ENCODE assay signal across 30 cellular contexts in the genomic region with DNA sequence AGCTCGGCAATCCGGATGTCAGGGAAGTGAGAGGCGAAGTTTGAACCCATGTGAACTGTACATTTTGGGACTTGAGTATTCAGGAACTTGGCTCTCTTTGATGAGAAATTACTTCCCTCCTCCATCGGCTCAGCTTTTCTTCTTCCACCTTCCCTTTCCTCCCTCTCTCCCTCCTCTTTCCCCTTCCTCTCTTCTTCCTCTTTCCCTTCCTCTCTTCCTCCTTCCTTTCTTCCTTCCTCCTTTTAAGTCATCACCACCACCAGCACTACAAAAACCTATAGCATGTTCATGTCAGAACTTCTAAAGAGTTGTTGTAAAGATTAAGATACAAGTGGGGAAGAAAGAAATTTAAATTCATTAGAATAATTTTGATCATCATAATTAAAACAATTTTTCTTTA.
"Had no signal": no experiment of that assay in that cellular context is flagged by ENCODE, and none has a peak within 500 bp of the region (broad histone marks: within the 10 kb centered on the region; RNA-seq: fewer than 3 reads in every experiment).

No MANE protein-coding gene starts in this region.

- ATAC-seq: natural killer cell; psoas muscle; right cardiac atrium; sciatic nerve; stimulated activated naive B cell treated with anti-CD40 and anti-IgM and Interleukin-4, amounts not matched to agents 10 μg/mL and 1 μg/mL and 100 μg/mL, for 72 hours had no signal

- H3K27ac ChIP-seq: neural progenitor cell, ovary, parathyroid adenoma, psoas muscle, spleen, stomach, thoracic aorta, thyroid gland, tibial nerve, upper lobe of left lung had no signal

- H2AFZ ChIP-seq: neural progenitor cell, parathyroid adenoma had no signal

- H3K27me3 ChIP-seq: neural progenitor cell, ovary, spleen, stomach, thyroid gland, tibial nerve, upper lobe of left lung, vagina had no signal

- H3K9me3 ChIP-seq: ovary, psoas muscle, spleen, stomach, thoracic aorta, thyroid gland, tibial nerve, upper lobe of left lung, vagina had no signal

- H3K4me3 ChIP-seq: neural progenitor cell, ovary, psoas muscle, skin epidermis, smooth muscle cell, spleen, stomach, thoracic aorta, thyroid gland, tibial nerve, upper lobe of left lung, vagina had no signal

- H3K4me1 ChIP-seq: parathyroid adenoma, psoas muscle, spleen had no signal

- H3K9ac ChIP-seq: neural progenitor cell, parathyroid adenoma had no signal

- H3K36me3 Mint-ChIP-seq: natural killer cell; neural progenitor cell; stimulated activated naive B cell treated with anti-CD40 and anti-IgM and Interleukin-4, amounts not matched to agents 10 μg/mL and 1 μg/mL and 100 μg/mL, for 72 hours had no signal

- H3K4me2 ChIP-seq: neural progenitor cell, smooth muscle cell had no signal

- H3K36me3 ChIP-seq: neural progenitor cell, ovary, spleen, stomach, thoracic aorta, thyroid gland, upper lobe of left lung, vagina had no signal

- FAIRE-seq: urothelium cell line had no signal

- H3K27ac Mint-ChIP-seq: natural killer cell; nephron; neural progenitor cell; progenitor cell of endocrine pancreas; stimulated activated naive B cell treated with anti-CD40 and anti-IgM and Interleukin-4, amounts not matched to agents 10 μg/mL and 1 μg/mL and 100 μg/mL, for 72 hours; stimulated activated naive CD8-positive, alpha-beta T cell treated with anti-CD3 and anti-CD28 coated beads, Interleukin-15, Interleukin-2, amounts not matched to agents 100 ng/mL and 50 ng/mL, for 24 hours had no signal

- DNase-seq: natural killer cell; occipital lobe; ovary; posterior cingulate gyrus; psoas muscle; right cardiac atrium; spleen; stimulated activated CD4-positive, alpha-beta T cell treated with anti-CD3 and anti-CD28 coated beads, Interleukin-12 subunit alpha, Interleukin-12 subunit beta, amount 100 ng/mL, for 4 hours; stimulated activated CD4-positive, alpha-beta T cell treated with anti-CD3 and anti-CD28 coated beads, Interleukin-1b, Interleukin-23, amount 100 ng/mL, for 48 hours; stimulated activated CD4-positive, alpha-beta T cell treated with anti-CD3 and anti-CD28 coated beads, Interleukin-4, amount 100 ng/mL, for 1 hour; stimulated activated CD4-positive, alpha-beta T cell treated with anti-CD3 and anti-CD28 coated beads, Interleukin-4, amount 100 ng/mL, for 4 hours; stimulated activated CD8-positive, alpha-beta memory T cell treated with anti-CD3 and anti-CD28 coated beads, Interleukin-4, amount 100 ng/mL, for 48 hours; stimulated activated naive B cell treated with anti-CD40 and anti-IgM and Interleukin-4, amounts not matched to agents 10 μg/mL and 1 μg/mL and 100 μg/mL, for 72 hours; stimulated activated naive CD4-positive, alpha-beta T cell treated with Interleukin-2 at 50 U/mL for 16 hours; stomach; thyroid gland; trophoblast cell; upper lobe of left lung had no signal

- H3K4me3 Mint-ChIP-seq: natural killer cell; nephron; neural progenitor cell; stimulated activated naive B cell treated with anti-CD40 and anti-IgM and Interleukin-4, amounts not matched to agents 10 μg/mL and 1 μg/mL and 100 μg/mL, for 72 hours; stimulated activated naive CD8-positive, alpha-beta T cell treated with anti-CD3 and anti-CD28 coated beads, Interleukin-15, Interleukin-2, amounts not matched to agents 100 ng/mL and 50 ng/mL, for 24 hours had no signal

- H3K9me3 Mint-ChIP-seq: natural killer cell; neural progenitor cell; stimulated activated naive B cell treated with anti-CD40 and anti-IgM and Interleukin-4, amounts not matched to agents 10 μg/mL and 1 μg/mL and 100 μg/mL, for 72 hours; stimulated activated naive CD8-positive, alpha-beta T cell treated with anti-CD3 and anti-CD28 coated beads, Interleukin-15, Interleukin-2, amounts not matched to agents 100 ng/mL and 50 ng/mL, for 24 hours had no signal

- H3K79me2 ChIP-seq: parathyroid adenoma had no signal
